Comparison of ENCODE assay signal across 13 cellular contexts in genomic region chr4:4271912-4272311, GRCh38. TPM values are rescaled to one million over a fixed set of nuclear protein-coding genes. Genes with fewer than 3 reads are reported as not detected.
DNase-seq lines count a peak whose midpoint lies in the region; ATAC-seq and TF ChIP-seq lines count a peak whose summit lies in the region.
"Had no signal": no experiment of that assay in that cellular context is flagged by ENCODE, and none has a peak within 500 bp of the region (broad histone marks: within the 10 kb centered on the region; RNA-seq: fewer than 3 reads in every experiment).

No MANE protein-coding gene starts in this region.

- DNase-seq in CD14-positive monocyte (ENCODE audit: low spot score): no peak
- peak; percentile 17 for DNase-seq in ELF-1 (ENCODE audit: low read depth, low spot score)
- peak; percentile 82 for DNase-seq in SK-MEL-5 (ENCODE audit: low read depth, low spot score)
- DNase-seq in foreskin melanocyte: peak; percentile 88
- no peak for DNase-seq in NCI-H524 treated with DMSO at 0.1 percent for 48 hours (lab: John Stamatoyannopoulos, UW)
- no peak for DNase-seq in stimulated activated CD4-positive, alpha-beta T cell treated with anti-CD3 and anti-CD28 coated beads, Interleukin-2, amount 100 ng/mL, for 24 hours
- DNase-seq: occipital lobe, substantia nigra had no signal

- H3K9me3 Mint-ChIP-seq in CD14-positive monocyte: no peaks in the 10 kb centered on the region

- intact Hi-C loops in CD14-positive monocyte (cut with micrococcal nuclease): no loop called here

- ATAC-seq in GM18873 (IDR thresholded peaks at IDR 0.05; ENCODE audit: low FRiP score, unreplicated experiment): no peak

- H3K36me3 Mint-ChIP-seq in CD14-positive monocyte: peaks cover 62 to 66% of the 10 kb centered on the region in 2 donors

- in situ Hi-C loops in SK-MEL-5 (cut with HindIII; ENCODE audit: low pct_unique_long_range_greater_than_20kb, low sequenced_read_pairs): no loop called here

- peak overlapping the region; percentile 32 to 99 (median 97) for H3K27ac Mint-ChIP-seq in CD14-positive monocyte

- no peak overlapping the region for H3K4me3 Mint-ChIP-seq in CD14-positive monocyte

- TF ChIP-seq CTCF in CD14-positive monocyte (IDR thresholded peaks at IDR 0.05): no peak

- H3K4me1 Mint-ChIP-seq in CD14-positive monocyte: peaks cover 44% of the 10 kb centered on the region

- H3K27me3 Mint-ChIP-seq in CD14-positive monocyte (ENCODE audit: low read depth in 3 of 3): no peaks in the 10 kb centered on the region

RNA-seq across cellular contexts. Expression of gene LYAR, which starts 18.0 kb away (rescaled TPM):
- polyA plus RNA-seq in CD14-positive monocyte: 10 to 100 TPM; 14.9 to 22.6 TPM
- 37.1 and 38.6 TPM in 2 replicates for total RNA-seq in SK-MEL-5 (2014; rRNA removed; shearing (Covaris generic))
- 29.3 and 30.7 TPM in 2 replicates for polyA plus RNA-seq in SK-MEL-5 (2015; cell fraction: cytosol; rRNA removed)
- 28.3 and 30.6 TPM in 2 replicates for polyA plus RNA-seq in SK-MEL-5 (2015; cell fraction: nucleus; rRNA removed)

RNA-seq across cellular contexts. Expression of gene ZBTB49, which starts 18.1 kb away (rescaled TPM):
- 1 to 10 TPM; 1.4 to 1.7 TPM for polyA plus RNA-seq in CD14-positive monocyte
- 3.6 and 5.8 TPM in 2 replicates for total RNA-seq in SK-MEL-5 (2014; rRNA removed; shearing (Covaris generic))
- polyA plus RNA-seq in SK-MEL-5 (2015; cell fraction: cytosol; rRNA removed): 2.5 and 6.1 TPM in 2 replicates
- 15.3 and 15.4 TPM in 2 replicates for polyA plus RNA-seq in SK-MEL-5 (2015; cell fraction: nucleus; rRNA removed)

RNA-seq across cellular contexts. Expression of gene TMEM128, which starts 23.9 kb away (rescaled TPM):
- 10 to 100 TPM; 29.7 to 35.1 TPM for polyA plus RNA-seq in CD14-positive monocyte
- 40.3 and 44.3 TPM in 2 replicates for total RNA-seq in SK-MEL-5 (2014; rRNA removed; shearing (Covaris generic))
- 38.2 and 40.7 TPM in 2 replicates for polyA plus RNA-seq in SK-MEL-5 (2015; cell fraction: cytosol; rRNA removed)
- 19.6 and 26.5 TPM in 2 replicates for polyA plus RNA-seq in SK-MEL-5 (2015; cell fraction: nucleus; rRNA removed)

RNA-seq across cellular contexts. Expression of gene OTOP1, which starts 45.2 kb away (rescaled TPM):
- not detected for polyA plus RNA-seq in CD14-positive monocyte
- not detected in 2 replicates for total RNA-seq in SK-MEL-5 (2014; rRNA removed; shearing (Covaris generic))
- not detected in 2 replicates for polyA plus RNA-seq in SK-MEL-5 (2015; cell fraction: cytosol; rRNA removed)
- polyA plus RNA-seq in SK-MEL-5 (2015; cell fraction: nucleus; rRNA removed): not detected in 2 replicates
- total RNA-seq: bronchial epithelial cell, hepatocyte, lung microvascular endothelial cell, occipital lobe, smooth muscle cell had no signal
- polyA plus RNA-seq: hepatocyte, smooth muscle cell had no signal

Comparison
In these comparisons a context has a peak if more than half of its experiments do, and no peak if none do; other contexts are left out.
1. DNase-seq: peak in ELF-1 (single experiment), SK-MEL-5 (single experiment) and foreskin melanocyte (single experiment); none in CD14-positive monocyte (single experiment), NCI-H524 treated with DMSO at 0.1 percent for 48 hours (single experiment) and stimulated activated CD4-positive, alpha-beta T cell treated with anti-CD3 and anti-CD28 coated beads, Interleukin-2, amount 100 ng/mL, for 24 hours (0 of 2).